8 cellular contexts compared by ENCODE assay signal in the genomic region with DNA sequence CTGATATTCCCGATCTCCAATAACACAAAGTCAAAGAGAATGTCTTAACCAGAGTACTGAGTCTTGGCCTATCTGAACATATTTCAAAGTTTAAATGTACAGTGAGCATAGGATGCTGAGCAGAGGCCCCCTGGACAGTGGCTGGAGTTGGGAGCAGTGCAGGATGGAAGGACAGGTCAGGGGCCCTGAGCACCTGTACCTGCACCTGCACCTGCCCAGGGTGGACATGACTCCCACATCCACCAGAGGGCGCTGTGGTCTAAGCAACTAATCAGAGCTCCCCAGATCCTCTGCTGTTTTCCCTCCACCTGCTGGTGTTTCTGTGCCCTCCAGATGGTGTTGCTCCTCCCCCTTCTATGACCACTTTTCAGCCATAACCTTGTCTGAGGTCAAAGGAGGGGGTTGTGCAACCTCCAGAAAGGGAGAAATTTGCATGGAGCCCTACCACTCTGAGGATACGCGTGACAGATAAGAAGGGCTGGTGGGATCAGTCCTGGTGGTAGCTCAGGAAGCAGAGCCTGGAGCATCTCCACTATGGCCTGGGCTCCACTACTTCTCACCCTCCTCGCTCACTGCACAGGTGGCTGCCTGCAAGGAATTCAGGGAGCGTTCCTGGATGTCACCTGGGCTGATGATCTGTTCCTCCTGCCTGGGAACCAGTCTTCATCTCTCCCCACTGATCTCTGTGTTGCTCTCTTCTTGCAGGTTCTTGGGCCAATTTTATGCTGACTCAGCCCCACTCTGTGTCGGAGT. TPM values are rescaled to one million over a fixed set of nuclear protein-coding genes. Genes with fewer than 3 reads are reported as not detected.
A peak's percentile ranks its signal among the peaks of the same experiment; 100 is the strongest.
DNase-seq lines count a peak whose midpoint lies in the region; ATAC-seq and TF ChIP-seq lines count a peak whose summit lies in the region.

No MANE protein-coding gene starts in this region.

- no peak overlapping the region for H3K9ac ChIP-seq in NT2/D1 (ENCODE audit: insufficient read length, low read depth)

- no peaks in the 10 kb centered on the region for H3K9me3 Mint-ChIP-seq in osteocyte (ENCODE audit: unreplicated experiment)

- H3K4me3 Mint-ChIP-seq in osteocyte (ENCODE audit: unreplicated experiment), result no peak overlapping the region

- H3K9me3 ChIP-seq in NT2/D1 (ENCODE audit: insufficient read depth, low read length), result no peaks in the 10 kb centered on the region

- peak; percentile 83 for ATAC-seq in GM19397 (IDR thresholded peaks at IDR 0.05; ENCODE audit: unreplicated experiment)

- peaks cover 45% of the 10 kb centered on the region for H3K27me3 Mint-ChIP-seq in osteocyte (ENCODE audit: unreplicated experiment)

- TF ChIP-seq CTCF in osteocyte (IDR thresholded peaks at IDR 0.05), result peak; percentile 70

- H3K4me1 ChIP-seq in NT2/D1 (ENCODE audit: insufficient read depth, insufficient read length), result no peaks in the 10 kb centered on the region

- peaks cover 66% of the 10 kb centered on the region for H3K27me3 ChIP-seq in NT2/D1 (ENCODE audit: insufficient read depth, insufficient read length)

- H3K27ac Mint-ChIP-seq in osteocyte (ENCODE audit: unreplicated experiment), result no peak overlapping the region

- DNase-seq in COLO668 (lab: John Stamatoyannopoulos, UW; ENCODE audit: unreplicated experiment), result peak; percentile 93
- peak; percentile 88 for DNase-seq in HT-29 (ENCODE audit: low spot score)
- DNase-seq in NT2/D1 (ENCODE audit: low read depth, low spot score), result peak; percentile 74
- DNase-seq in activated T-cell treated with anti-CD3 and anti-CD28 coated beads for 24 hours (ENCODE audit: low read depth), result peak; percentile 71
- peak; percentile 22 for DNase-seq in fibroblast of peridontal ligament (ENCODE audit: extremely low read depth)
- DNase-seq in osteocyte (ENCODE audit: extremely low spot score, unreplicated experiment), result no peak
- DNase-seq in ureter (ENCODE audit: low spot score), result peak; percentile 70

- no peaks in the 10 kb centered on the region for H3K36me3 ChIP-seq in NT2/D1 (ENCODE audit: insufficient read depth, insufficient read length, low read length)

- no peaks in the 10 kb centered on the region for H3K36me3 Mint-ChIP-seq in osteocyte (ENCODE audit: unreplicated experiment)

- no peaks in the 10 kb centered on the region for H3K4me1 Mint-ChIP-seq in osteocyte (ENCODE audit: unreplicated experiment)

- no peak overlapping the region for H3K4me3 ChIP-seq in NT2/D1 (ENCODE audit: insufficient read length, low read depth)

RNA-seq across cellular contexts. Expression of a gene that starts 49.1 kb away (rescaled TPM):
- total RNA-seq in HT-29 (2014; rRNA removed; shearing (Covaris generic)), result not detected in 2 replicates
- not detected in 2 replicates for total RNA-seq in osteocyte
- total RNA-seq in ureter, result not detected
